15 cellular contexts compared by ENCODE assay signal in the genomic region with DNA sequence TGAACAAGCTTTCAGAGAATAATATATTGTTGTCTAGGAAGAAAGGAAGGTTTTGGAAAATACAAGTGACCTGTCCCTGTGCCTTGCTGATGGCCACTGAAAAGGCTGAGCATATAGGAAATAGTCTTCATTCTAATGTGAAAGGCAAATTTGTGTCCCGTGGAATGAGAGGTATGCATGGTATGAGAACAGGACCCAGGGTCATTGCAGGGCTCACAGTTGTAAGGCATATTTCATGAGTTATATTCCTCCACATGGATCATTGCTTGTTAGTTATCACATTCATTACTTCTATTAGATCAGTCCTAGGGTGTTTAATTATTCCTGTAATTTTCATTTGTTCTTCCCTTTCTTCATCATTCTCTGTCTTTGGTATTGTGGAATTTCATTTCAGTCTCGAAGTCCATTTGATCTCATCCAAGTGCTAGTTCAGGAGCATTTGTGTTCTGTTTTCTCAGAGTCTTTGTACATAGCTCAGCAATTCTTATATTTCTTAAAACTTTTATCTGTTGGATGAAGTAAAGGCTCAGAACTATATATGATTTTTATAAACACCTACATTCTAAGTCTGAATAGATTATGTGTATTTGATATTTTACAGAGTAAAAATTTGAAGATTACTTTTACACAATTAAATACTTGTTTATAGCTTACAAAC. TPM values are rescaled to one million over a fixed set of nuclear protein-coding genes. Genes with fewer than 3 reads are reported as not detected.
DNase-seq lines count a peak whose midpoint lies in the region; ATAC-seq and TF ChIP-seq lines count a peak whose summit lies in the region.
"Had no signal": no experiment of that assay in that cellular context is flagged by ENCODE, and none has a peak within 500 bp of the region (broad histone marks: within the 10 kb centered on the region; RNA-seq: fewer than 3 reads in every experiment).

No MANE protein-coding gene starts in this region.

- no peak overlapping the region for H3K4me3 Mint-ChIP-seq in GM23338
- H3K4me3 Mint-ChIP-seq in activated T-helper 1 cell treated with anti-CD3 and anti-CD28 coated beads, Interleukin-12 subunit alpha, Interleukin-12 subunit beta, Interleukin-2, Interleukin-4 antibody, amounts not matched to agents 30 ng/mL and 10 ng/mL and 1 ng/mL, durations not matched to agents 14 hours and 24 hours and 36 hours, result no peak overlapping the region
- H3K4me3 Mint-ChIP-seq in activated T-cell treated with anti-CD3 and anti-CD28 coated beads, Interleukin-2, amount 50 U/mL, for 4 hours, result no peak overlapping the region
- H3K4me3 Mint-ChIP-seq: dendritic cell treated with granulocyte-macrophage colony-stimulating factor and Interleukin-4, amounts not matched to agents 40 ng/mL and 50 ng/mL, for 4 days; immature natural killer cell had no signal

- intact Hi-C loops in posterior cingulate gyrus (cut with DNase I), result no loop called here
- intact Hi-C loops in activated T-helper 1 cell treated with anti-CD3 and anti-CD28 coated beads, Interleukin-12 subunit alpha, Interleukin-12 subunit beta, Interleukin-2, Interleukin-4 antibody, amounts not matched to agents 30 ng/mL and 10 ng/mL and 1 ng/mL, durations not matched to agents 14 hours and 24 hours and 36 hours (cut with micrococcal nuclease), result no loop called here

- DNase-seq in GM23338 (ENCODE audit: low spot score), result peak; percentile 79
- DNase-seq in RPMI7951 (ENCODE audit: low read depth), result peak; percentile 40
- DNase-seq in fibroblast of the aortic adventitia (ENCODE audit: low read depth), result peak; percentile 61
- DNase-seq in renal cortical epithelial cell (ENCODE audit: low read depth), result peak; percentile 68
- DNase-seq in posterior cingulate gyrus, result no peak
- no peak for DNase-seq in activated T-helper 1 cell treated with anti-CD3 and anti-CD28 coated beads, Interleukin-12 subunit alpha, Interleukin-12 subunit beta, Interleukin-2, Interleukin-4 antibody, amounts not matched to agents 30 ng/mL and 10 ng/mL and 1 ng/mL, durations not matched to agents 14 hours and 24 hours and 36 hours (ENCODE audit: low spot score)
- no peak for DNase-seq in activated effector memory CD4-positive, alpha-beta T cell treated with Interleukin-2 at 50 U/mL for 16 hours
- no peak for DNase-seq in activated T-cell treated with anti-CD3 and anti-CD28 coated beads, Interleukin-2, amount 50 U/mL, for 4 hours
- DNase-seq: activated T-cell treated with anti-CD3 and anti-CD28 coated beads for 4 hours, GF-D8, immature natural killer cell, NCI-H446, right cardiac atrium, T-helper 17 cell had no signal

- peaks cover 20% of the 10 kb centered on the region for H3K4me1 ChIP-seq in GM23338 (ENCODE audit: insufficient read depth)

- H3K36me3 Mint-ChIP-seq in GM23338 (ENCODE audit: low read depth), result peaks cover 32% of the 10 kb centered on the region
- no peaks in the 10 kb centered on the region for H3K36me3 Mint-ChIP-seq in activated T-helper 1 cell treated with anti-CD3 and anti-CD28 coated beads, Interleukin-12 subunit alpha, Interleukin-12 subunit beta, Interleukin-2, Interleukin-4 antibody, amounts not matched to agents 30 ng/mL and 10 ng/mL and 1 ng/mL, durations not matched to agents 14 hours and 24 hours and 36 hours (ENCODE audit: low read depth)
- no peaks in the 10 kb centered on the region for H3K36me3 Mint-ChIP-seq in activated T-cell treated with anti-CD3 and anti-CD28 coated beads, Interleukin-2, amount 50 U/mL, for 4 hours (ENCODE audit: insufficient read depth)

- peak overlapping the region; percentile 1; the same call in 1 of the 2 replicates for H3K27ac Mint-ChIP-seq in GM23338
- H3K27ac Mint-ChIP-seq in activated T-helper 1 cell treated with anti-CD3 and anti-CD28 coated beads, Interleukin-12 subunit alpha, Interleukin-12 subunit beta, Interleukin-2, Interleukin-4 antibody, amounts not matched to agents 30 ng/mL and 10 ng/mL and 1 ng/mL, durations not matched to agents 14 hours and 24 hours and 36 hours, result no peak overlapping the region
- H3K27ac Mint-ChIP-seq: dendritic cell treated with granulocyte-macrophage colony-stimulating factor and Interleukin-4, amounts not matched to agents 40 ng/mL and 50 ng/mL, for 4 days; immature natural killer cell; T-helper 17 cell had no signal

- ATAC-seq in GM23338, result peak; percentile 92
- no peak for ATAC-seq in activated T-cell treated with anti-CD3 and anti-CD28 coated beads, Interleukin-2, amount 50 U/mL, for 4 hours
- ATAC-seq: right cardiac atrium, T-helper 17 cell had no signal

- no peaks in the 10 kb centered on the region for H3F3A ChIP-seq in GM23338 (replicated peaks; ENCODE audit: low read depth)

- peak overlapping the region; percentile 35 for H3K4me2 ChIP-seq in GM23338

- no peaks in the 10 kb centered on the region for H3K79me2 ChIP-seq in GM23338 (replicated peaks; ENCODE audit: insufficient read depth)

- TF ChIP-seq CTCF in GM23338 (conservative IDR thresholded peaks at IDR 0.05; ENCODE audit: low read depth in 2 of 2), result no peak
- no peak for TF ChIP-seq CTCF in fibroblast of the aortic adventitia (IDR thresholded peaks at IDR 0.05; ENCODE audit: insufficient read depth, low read length)

- no peaks in the 10 kb centered on the region for H3K36me3 ChIP-seq in GM23338 (ENCODE audit: insufficient read depth)

- H3K27me3 ChIP-seq in GM23338 (ENCODE audit: insufficient read depth), result no peaks in the 10 kb centered on the region

- no peak overlapping the region for H2AFZ ChIP-seq in GM23338

- H3K27me3 Mint-ChIP-seq in GM23338 (ENCODE audit: insufficient read depth, low read depth, poor library complexity), result peaks cover 2% of the 10 kb centered on the region
- H3K27me3 Mint-ChIP-seq in activated T-helper 1 cell treated with anti-CD3 and anti-CD28 coated beads, Interleukin-12 subunit alpha, Interleukin-12 subunit beta, Interleukin-2, Interleukin-4 antibody, amounts not matched to agents 30 ng/mL and 10 ng/mL and 1 ng/mL, durations not matched to agents 14 hours and 24 hours and 36 hours (ENCODE audit: insufficient read depth), result peaks cover 3% of the 10 kb centered on the region
- no peaks in the 10 kb centered on the region for H3K27me3 Mint-ChIP-seq in activated T-cell treated with anti-CD3 and anti-CD28 coated beads, Interleukin-2, amount 50 U/mL, for 4 hours (ENCODE audit: low read depth)
- H3K27me3 Mint-ChIP-seq: T-helper 17 cell had no signal

- H4K20me1 ChIP-seq in GM23338 (replicated peaks; ENCODE audit: insufficient read depth), result no peaks in the 10 kb centered on the region

- peaks cover 14% of the 10 kb centered on the region for H3K4me1 Mint-ChIP-seq in GM23338
- H3K4me1 Mint-ChIP-seq in activated T-helper 1 cell treated with anti-CD3 and anti-CD28 coated beads, Interleukin-12 subunit alpha, Interleukin-12 subunit beta, Interleukin-2, Interleukin-4 antibody, amounts not matched to agents 30 ng/mL and 10 ng/mL and 1 ng/mL, durations not matched to agents 14 hours and 24 hours and 36 hours (ENCODE audit: low read depth), result peaks cover 6% of the 10 kb centered on the region
- peaks cover 4% of the 10 kb centered on the region for H3K4me1 Mint-ChIP-seq in activated T-cell treated with anti-CD3 and anti-CD28 coated beads, Interleukin-2, amount 50 U/mL, for 4 hours (ENCODE audit: low read depth)
- H3K4me1 Mint-ChIP-seq: immature natural killer cell had no signal

- H3K9me3 Mint-ChIP-seq in GM23338, result peaks cover 35% of the 10 kb centered on the region
- H3K9me3 Mint-ChIP-seq in activated T-helper 1 cell treated with anti-CD3 and anti-CD28 coated beads, Interleukin-12 subunit alpha, Interleukin-12 subunit beta, Interleukin-2, Interleukin-4 antibody, amounts not matched to agents 30 ng/mL and 10 ng/mL and 1 ng/mL, durations not matched to agents 14 hours and 24 hours and 36 hours, result peaks cover 11% of the 10 kb centered on the region
- peaks cover 12% of the 10 kb centered on the region for H3K9me3 Mint-ChIP-seq in activated T-cell treated with anti-CD3 and anti-CD28 coated beads, Interleukin-2, amount 50 U/mL, for 4 hours
- H3K9me3 Mint-ChIP-seq: immature natural killer cell had no signal

- H3K4me3 ChIP-seq in GM23338 (no peak overlapping the region), fibroblast of the aortic adventitia (ENCODE audit: low read depth, low read length) (no peak overlapping the region)

- no peaks in the 10 kb centered on the region; the same call in 1 of the 2 replicates for H3K9me2 ChIP-seq in GM23338 (ENCODE audit: insufficient read depth)

- peak overlapping the region; percentile 83 for H3K27ac ChIP-seq in GM23338 (ENCODE audit: low read depth)

TF ChIP-seq in GM23338, 12 proteins besides CTCF, POLR2A, EP300 and RAD21:
- TF ChIP-seq ZNF331 (CRISPR knock-in tag; IDR thresholded peaks at IDR 0.05; ENCODE audit: low read depth), result no peak
- peak; percentile 48; the same call in 1 of the 2 replicates for TF ChIP-seq NANOG (IDR thresholded peaks at IDR 0.05; ENCODE audit: borderline replicate concordance)
- TF ChIP-seq EZH2phosphoT487 (IDR thresholded peaks at IDR 0.05; ENCODE audit: unreplicated experiment), result no peak

RNA-seq across cellular contexts. Expression of a gene that starts 39.4 kb away (rescaled TPM):
- 42.0 and 44.5 TPM in 2 replicates for total RNA-seq in GM23338 (2014; rRNA removed; shearing (Covaris generic))
- 14.5 and 15.3 TPM in 2 replicates for polyA plus RNA-seq in GM23338 (2016; fragmentation: Nextera tagmentation; extraction: Ambion mirVana)
- total RNA-seq in RPMI7951 (2014; rRNA removed; shearing (Covaris generic)), result 60.6 and 76.3 TPM in 2 replicates
- total RNA-seq in fibroblast of the aortic adventitia (ENCODE audit: low replicate concordance) (113 and 252 TPM in 2 replicates), renal cortical epithelial cell (72.2 and 77.6 TPM in 2 replicates)
- total RNA-seq in activated T-helper 1 cell treated with anti-CD3 and anti-CD28 coated beads, Interleukin-12 subunit alpha, Interleukin-12 subunit beta, Interleukin-2, Interleukin-4 antibody, amounts not matched to agents 30 ng/mL and 10 ng/mL and 1 ng/mL, durations not matched to agents 14 hours and 24 hours and 36 hours, result 51.1 and 59.4 TPM in 2 replicates
- 10 to 100 TPM; 11.4 to 15.8 (median 12.7) TPM for total RNA-seq in activated T-cell treated with anti-CD3 and anti-CD28 coated beads, Interleukin-2, amount 50 U/mL, for 4 hours

Comparison
In these comparisons a context has a peak if more than half of its experiments do, and no peak if none do; other contexts are left out.
1. DNase-seq: peak in GM23338 (single experiment), RPMI7951 (single experiment), fibroblast of the aortic adventitia (single experiment) and renal cortical epithelial cell (single experiment); none in posterior cingulate gyrus (0 of 10), activated T-helper 1 cell treated with anti-CD3 and anti-CD28 coated beads, Interleukin-12 subunit alpha, Interleukin-12 subunit beta, Interleukin-2, Interleukin-4 antibody, amounts not matched to agents 30 ng/mL and 10 ng/mL and 1 ng/mL, durations not matched to agents 14 hours and 24 hours and 36 hours (single experiment), activated effector memory CD4-positive, alpha-beta T cell treated with Interleukin-2 at 50 U/mL for 16 hours (single experiment) and activated T-cell treated with anti-CD3 and anti-CD28 coated beads, Interleukin-2, amount 50 U/mL, for 4 hours (single experiment).